Comparison of ENCODE assay signal across 8 cellular contexts in genomic region chr13:31846182-31846938, GRCh38.
DNase-seq lines count a peak whose midpoint lies in the region; ATAC-seq and TF ChIP-seq lines count a peak whose summit lies in the region.

No MANE protein-coding gene starts in this region.

- no peaks in the 10 kb centered on the region for H3K27me3 ChIP-seq in layer of hippocampus (ENCODE audit: control insufficient read depth, insufficient read depth, low read length)

- no peak for TF ChIP-seq CTCF in choroid plexus epithelial cell (conservative IDR thresholded peaks at IDR 0.05; ENCODE audit: low read depth, low read length)

- ATAC-seq in GM18907 (IDR thresholded peaks at IDR 0.05; ENCODE audit: unreplicated experiment) (peak; percentile 99), HG03139 (IDR thresholded peaks at IDR 0.05; ENCODE audit: unreplicated experiment) (peak; percentile 98)

- DNase-seq in AG08395 (ENCODE audit: low spot score) (peak; percentile 91), NCI-H226 (peak; percentile 74), choroid plexus epithelial cell (ENCODE audit: low read depth) (peak; percentile 75)
- peak; percentile 62 for DNase-seq in activated CD4-positive, CD25-positive, alpha-beta regulatory T cell treated with anti-CD3 and anti-CD28 coated beads, Interleukin-2, amount 50 U/mL, for 72 hours
- DNase-seq in stimulated activated CD4-positive, alpha-beta T cell treated with anti-CD3 and anti-CD28 coated beads, Interleukin-15, amount 100 ng/mL, for 48 hours (ENCODE audit: low read depth in 2 of 2), result peak; percentile 4 to 57

- peak overlapping the region; percentile 64 for H3K4me3 ChIP-seq in choroid plexus epithelial cell (ENCODE audit: low read depth, low read length)

- H3K27ac ChIP-seq in layer of hippocampus (ENCODE audit: low read depth, low read length), result peak overlapping the region; percentile 30

Comparison
In these comparisons a context has a peak if more than half of its experiments do, and no peak if none do; other contexts are left out.
1. Peak in every context shown above with its lines: DNase-seq, ATAC-seq, H3K4me3 ChIP-seq and H3K27ac ChIP-seq.
2. DNase-seq: peak in every context shown above with its lines; median percentile 91 in AG08395; 75 in choroid plexus epithelial cell; 74 in NCI-H226; 62 in activated CD4-positive, CD25-positive, alpha-beta regulatory T cell treated with anti-CD3 and anti-CD28 coated beads, Interleukin-2, amount 50 U/mL, for 72 hours; 30 in stimulated activated CD4-positive, alpha-beta T cell treated with anti-CD3 and anti-CD28 coated beads, Interleukin-15, amount 100 ng/mL, for 48 hours.